10 cellular contexts compared by ENCODE assay signal in the genomic region with DNA sequence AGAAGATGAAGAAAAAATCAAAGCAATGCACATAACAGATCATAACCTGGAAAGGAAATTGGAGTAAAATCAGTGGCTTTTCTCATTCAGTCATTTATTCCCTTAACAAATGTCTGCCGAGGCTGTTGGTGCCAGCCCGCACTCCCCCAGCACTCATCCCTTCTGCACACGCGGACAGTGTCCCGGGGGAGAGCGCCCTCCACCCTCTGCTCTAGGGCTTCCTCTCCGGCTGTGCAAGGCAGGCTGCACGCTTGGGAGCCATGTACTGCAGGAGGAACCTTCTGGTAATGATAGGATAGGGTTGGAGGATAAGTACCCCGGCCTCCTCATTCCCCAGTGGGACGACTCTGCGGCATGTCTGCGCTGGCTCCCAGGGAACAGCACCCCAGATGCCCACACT.
"Had no signal": no experiment of that assay in that cellular context is flagged by ENCODE, and none has a peak within 500 bp of the region (broad histone marks: within the 10 kb centered on the region; RNA-seq: fewer than 3 reads in every experiment).

No MANE protein-coding gene starts in this region.

- H3K36me3 Mint-ChIP-seq: IgD-negative memory B cell had no signal

- H3K9ac ChIP-seq: KMS-11 had no signal

- H3K9me3 ChIP-seq: HAP-1 had no signal

- H3K4me3 ChIP-seq: HAP-1 had no signal

- H3K27ac Mint-ChIP-seq: HFFc6, IgD-negative memory B cell had no signal

- H3K27ac ChIP-seq: HL-60, KMS-11 had no signal

- H3K4me3 Mint-ChIP-seq: HFFc6, IgD-negative memory B cell had no signal

- ATAC-seq: HCT116, HepG2 had no signal

- H3K36me3 ChIP-seq: HAP-1 had no signal

- H3K4me2 ChIP-seq: KMS-11 had no signal

- DNase-seq: GOT3, H7, HFFc6, KBM-7 had no signal

- H3K4me1 ChIP-seq: HAP-1 had no signal
